8 cellular contexts compared by ENCODE assay signal in genomic region chr18:8730080-8730827, GRCh38. TPM values are rescaled to one million over a fixed set of nuclear protein-coding genes. Genes with fewer than 3 reads are reported as not detected.
DNase-seq lines count a peak whose midpoint lies in the region; ATAC-seq and TF ChIP-seq lines count a peak whose summit lies in the region.
"Had no signal": no experiment of that assay in that cellular context is flagged by ENCODE, and none has a peak within 500 bp of the region (broad histone marks: within the 10 kb centered on the region; RNA-seq: fewer than 3 reads in every experiment).

No MANE protein-coding gene starts in this region.

- H3K14ac ChIP-seq in IMR-90 (replicated peaks; ENCODE audit: low read depth, low read length), result peak overlapping the region; percentile 67

- intact Hi-C loops in IMR-90 (cut with micrococcal nuclease) (no loop called here), transverse colon (cut with DNase I; ENCODE audit: low total_unique reads) (no loop called here)

- POLR2A ChIA-PET in IMR-90 (lab: Charles Lee; ENCODE audit: unreplicated experiment), result no interaction called here

- H4K91ac ChIP-seq in IMR-90 (ENCODE audit: insufficient read depth, low read depth, low read length), result peak overlapping the region; percentile 58

- peak overlapping the region; percentile 74 for H2AK5ac ChIP-seq in IMR-90 (ENCODE audit: low read depth, low read length)

- TF ChIP-seq POLR2A in IMR-90 (IDR thresholded peaks at IDR 0.05; ENCODE audit: low read depth, low read length) (no peak), transverse colon (IDR thresholded peaks at IDR 0.05) (no peak)

- no peak for TF ChIP-seq EP300 in transverse colon (IDR thresholded peaks at IDR 0.05; ENCODE audit: low read depth)

- H3K56ac ChIP-seq in IMR-90 (ENCODE audit: extremely low read depth, insufficient read depth, low read length), result peak overlapping the region; percentile 41; the same call in 1 of the 2 replicates

- peak overlapping the region; percentile 16; the same call in 1 of the 3 replicates for H2BK15ac ChIP-seq in IMR-90 (ENCODE audit: low read depth, low read length)

- CTCF ChIA-PET in IMR-90 (lab: Yijun Ruan, JAX), result interaction anchor here (0.6 kb wide), 1 partner anchor 30 kb away, joined by 3 read pairs; no protein-coding TSS in a partner anchor

- peak; percentile 27; the same call in 1 of the 2 replicates for TF ChIP-seq RAD21 in IMR-90 (IDR thresholded peaks at IDR 0.05; ENCODE audit: low read length)

- H3K27ac ChIP-seq in IMR-90 (ENCODE audit: insufficient read depth, low read length) (peak overlapping the region; percentile 72), transverse colon (peak overlapping the region; percentile 20 to 48 (median 39))

- peak overlapping the region; percentile 85; the same call in 1 of the 2 replicates for H3K23ac ChIP-seq in IMR-90 (ENCODE audit: low read depth, low read length)

- dilution Hi-C loops in IMR-90 (cut with HindIII; ENCODE audit: low sequenced_read_pairs, unreplicated experiment), result no loop called here

- peak overlapping the region; percentile 87 for H2BK120ac ChIP-seq in IMR-90 (ENCODE audit: low read depth, low read length)

- peaks cover 39% of the 10 kb centered on the region for H4K20me1 ChIP-seq in IMR-90 (ENCODE audit: insufficient read depth, low read length)

- H3K9me1 ChIP-seq in IMR-90 (ENCODE audit: insufficient read depth, low read length), result peaks cover 15% of the 10 kb centered on the region

- no TSS peak for BruUV-seq in IMR-90 (replicated peaks; lab: Mats Ljungman, UMichigan)

- in situ Hi-C loops in IMR-90 (cut with MboI; ENCODE audit: low sequenced_read_pairs) (no loop called here), transverse colon (cut with MboI; ENCODE audit: low pct_ligation_motif_present in 1 of 4, low pct_unique_long_range_greater_than_20kb in 1 of 4, low sequenced_read_pairs in 3 of 4) (no loop called here)

- 0% methylated on average over 1 of the region's 16 CpGs; no CpG with 5 or more reads in 1 of the 2 experiments for WGBS in IMR-90 (ENCODE audit: extremely low coverage in 2 of 2, insufficient read length in 1 of 2), 2 experiments
- WGBS in transverse colon (ENCODE audit: low coverage in 1 of 2), 2 donors, result 36 to 39% methylated on average over 10 to 16 of the region's 16 CpGs

- TF ChIP-seq CTCF in IMR-90 (conservative IDR thresholded peaks at IDR 0.05; ENCODE audit: low read depth, low read length) (no peak), transverse colon (IDR thresholded peaks at IDR 0.05) (no peak)

- H3K4me1 ChIP-seq in IMR-90 (ENCODE audit: control insufficient read depth, insufficient read depth, low read length), result peaks cover 21% of the 10 kb centered on the region
- H3K4me1 ChIP-seq in transverse colon, result peaks cover 0 to 15% (median 13%) of the 10 kb centered on the region in 4 donors

- H3K36me3 ChIP-seq in IMR-90 (ENCODE audit: control insufficient read depth, insufficient read depth, low read length) (peaks cover 30% of the 10 kb centered on the region), transverse colon (no peaks in the 10 kb centered on the region)

- peak overlapping the region; percentile 58 for H2BK20ac ChIP-seq in IMR-90 (ENCODE audit: low read depth, low read length)

- H3K18ac ChIP-seq in IMR-90 (ENCODE audit: low read depth, low read length), result peak overlapping the region; percentile 52; the same call in 1 of the 2 replicates

- no peaks in the 10 kb centered on the region for H3K27me3 ChIP-seq in IMR-90 (ENCODE audit: control insufficient read depth, insufficient read depth, low read length)
- H3K27me3 ChIP-seq in transverse colon, result peaks cover 33% of the 10 kb centered on the region

- no peak overlapping the region for H2AK9ac ChIP-seq in IMR-90 (replicated peaks; ENCODE audit: low read depth, low read length, poor library complexity)

- H3K79me1 ChIP-seq in IMR-90 (ENCODE audit: low read depth in 1 of 2, low read length in 2 of 2), result peaks cover 38 to 65% of the 10 kb centered on the region in 2 experiments

- H3K9me3 ChIP-seq in IMR-90 (ENCODE audit: control insufficient read depth, insufficient read depth, low read length) (no peaks in the 10 kb centered on the region), transverse colon (no peaks in the 10 kb centered on the region)

- peak overlapping the region; percentile 3 to 68; a peak in 3 of 4 replicates for H4K8ac ChIP-seq in IMR-90 (ENCODE audit: low read depth in 2 of 2, low read length in 2 of 2)

- peak overlapping the region; percentile 77 for H3K4me2 ChIP-seq in IMR-90 (ENCODE audit: low read depth, low read length)

- ATAC-seq in IMR-90 (ENCODE audit: low read depth) (peak; percentile 97), left lobe of liver (peak; percentile 97), GM18868 (IDR thresholded peaks at IDR 0.05; ENCODE audit: unreplicated experiment) (no peak), HG03097 (IDR thresholded peaks at IDR 0.05; ENCODE audit: low FRiP score, unreplicated experiment) (no peak)

- H4K5ac ChIP-seq in IMR-90 (ENCODE audit: low read depth, low read length), result peak overlapping the region; percentile 58; the same call in 1 of the 2 replicates

- peak overlapping the region; percentile 33; the same call in 1 of the 2 replicates for H3K9ac ChIP-seq in IMR-90 (ENCODE audit: low read depth, low read length)

- H3K4me3 ChIP-seq in IMR-90 (ENCODE audit: insufficient read depth, low read depth, low read length) (no peak overlapping the region), transverse colon (no peak overlapping the region)

- peak overlapping the region; percentile 76 for H2BK5ac ChIP-seq in IMR-90 (ENCODE audit: low read depth, low read length, poor library complexity, severe bottlenecking)

- peak overlapping the region; percentile 68 for H2AFZ ChIP-seq in IMR-90 (replicated peaks; ENCODE audit: low read length, poor library complexity)

- peak overlapping the region; percentile 75 for H3K4ac ChIP-seq in IMR-90 (ENCODE audit: low read depth, low read length)

- DNase-seq in IMR-90 (peak; percentile 94), amniotic epithelial cell (ENCODE audit: low read depth) (peak; percentile 76), left lobe of liver (ENCODE audit: low spot score) (peak; percentile 67), transverse colon (peak; percentile 59)
- no peak for DNase-seq in activated CD4-positive, alpha-beta T cell treated with anti-CD3 and anti-CD28 coated beads, Interleukin-2, amount 50 U/mL, for 4 hours
- DNase-seq: activated CD4-positive, alpha-beta T cell treated with anti-CD3 and anti-CD28 coated beads for 48 hours had no signal

TF ChIP-seq in IMR-90, 13 proteins besides CTCF, POLR2A, EP300 and RAD21:
- no peak for TF ChIP-seq RFX5 (IDR thresholded peaks at IDR 0.05; ENCODE audit: low read depth, low read length)
- TF ChIP-seq ELK1 (IDR thresholded peaks at IDR 0.05; ENCODE audit: borderline replicate concordance, low read depth, low read length), result no peak
- peak; percentile 1; the same call in 1 of the 2 replicates for TF ChIP-seq SMC3 (IDR thresholded peaks at IDR 0.05; ENCODE audit: low read depth, low read length)
- TF ChIP-seq BHLHE40 (IDR thresholded peaks at IDR 0.05; ENCODE audit: low read depth, low read length), result 0 out of 2 replicates have a peak, but pooled peaks have one; percentile 11
- TF ChIP-seq FOS (IDR thresholded peaks at IDR 0.05; ENCODE audit: low read depth, low read length), result peak; percentile 79

RNA-seq across cellular contexts. Expression of gene MTCL1, which starts 24.9 kb away (rescaled TPM):
- total RNA-seq in IMR-90 (2012; rRNA removed) (29.0 and 38.6 TPM in 2 replicates), left lobe of liver (2.5 TPM), transverse colon (10 to 100 TPM; 12.3 to 35.9 (median 26.1) TPM)
- 44.7 and 45.3 TPM in 2 replicates for polyA plus RNA-seq in IMR-90 (2012; rRNA removed)
- 26.0 and 32.1 TPM in 2 replicates for polyA plus RNA-seq in IMR-90 (2012; cell fraction: cytosol; rRNA removed)
- 165 and 175 TPM in 2 replicates for polyA plus RNA-seq in IMR-90 (2012; cell fraction: nucleus; rRNA removed; ENCODE audit: low replicate concordance)

Comparison
In these comparisons a context has a peak if more than half of its experiments do, and no peak if none do; other contexts are left out.
1. ATAC-seq: peak in IMR-90 (single experiment) and left lobe of liver (single experiment); none in GM18868 (single experiment) and HG03097 (single experiment).
2. DNase-seq: peak in IMR-90 (single experiment), amniotic epithelial cell (single experiment), left lobe of liver (single experiment) and transverse colon (single experiment); none in activated CD4-positive, alpha-beta T cell treated with anti-CD3 and anti-CD28 coated beads, Interleukin-2, amount 50 U/mL, for 4 hours (0 of 2).